23 cellular contexts compared by ENCODE assay signal in the genomic region with DNA sequence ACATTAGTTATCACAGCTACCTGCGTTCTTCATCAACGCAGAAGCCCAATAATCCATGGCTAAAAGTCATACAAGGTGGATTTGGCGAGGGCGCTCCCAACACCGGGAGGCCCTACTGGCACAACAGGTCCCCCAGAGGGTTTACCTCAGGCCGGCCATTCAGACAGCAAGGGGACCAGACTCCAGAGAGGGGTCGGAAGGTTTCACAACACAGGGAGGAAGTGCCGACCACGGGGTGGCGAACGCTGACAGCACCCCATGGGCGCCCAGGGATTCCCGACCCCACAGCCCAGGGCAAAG.
"Had no signal": no experiment of that assay in that cellular context is flagged by ENCODE, and none has a peak within 500 bp of the region (broad histone marks: within the 10 kb centered on the region; RNA-seq: fewer than 3 reads in every experiment).

No MANE protein-coding gene starts in this region.

- H3K4me1 ChIP-seq: foreskin keratinocyte, parathyroid adenoma, psoas muscle, right lobe of liver, spleen, testis, tibial nerve, upper lobe of right lung, vagina had no signal

- H3K27ac Mint-ChIP-seq: dendritic cell treated with granulocyte-macrophage colony-stimulating factor and Interleukin-4, amounts not matched to agents 40 ng/mL and 50 ng/mL, for 4 days; immature natural killer cell; naive thymus-derived CD4-positive, alpha-beta T cell; nephron progenitor cell; stimulated activated memory B cell treated with anti-CD40 and anti-IgM and Interleukin-4, amounts not matched to agents 10 μg/mL and 1 μg/mL and 100 μg/mL, for 72 hours; stimulated activated naive CD8-positive, alpha-beta T cell treated with anti-CD3 and anti-CD28 coated beads, Interleukin-15, Interleukin-2, amounts not matched to agents 100 ng/mL and 50 ng/mL, for 24 hours had no signal

- H3K9ac ChIP-seq: parathyroid adenoma had no signal

- H3K4me3 ChIP-seq: lung, psoas muscle, right lobe of liver, spleen, testis, tibial nerve, upper lobe of right lung, vagina had no signal

- H3K9me3 ChIP-seq: right lobe of liver, testis, vagina had no signal

- H3K4me1 Mint-ChIP-seq: naive thymus-derived CD4-positive, alpha-beta T cell; nephron progenitor cell; stimulated activated memory B cell treated with anti-CD40 and anti-IgM and Interleukin-4, amounts not matched to agents 10 μg/mL and 1 μg/mL and 100 μg/mL, for 72 hours had no signal

- H3K36me3 ChIP-seq: right lobe of liver, spleen, tibial nerve, upper lobe of right lung, vagina had no signal

- H3K27me3 Mint-ChIP-seq: stimulated activated memory B cell treated with anti-CD40 and anti-IgM and Interleukin-4, amounts not matched to agents 10 μg/mL and 1 μg/mL and 100 μg/mL, for 72 hours had no signal

- H3K27ac ChIP-seq: foreskin keratinocyte, parathyroid adenoma, psoas muscle, right lobe of liver, spleen, testis, tibial nerve, upper lobe of right lung, vagina had no signal

- H3K4me3 Mint-ChIP-seq: dendritic cell treated with granulocyte-macrophage colony-stimulating factor and Interleukin-4, amounts not matched to agents 40 ng/mL and 50 ng/mL, for 4 days; immature natural killer cell; nephron progenitor cell; stimulated activated memory B cell treated with anti-CD40 and anti-IgM and Interleukin-4, amounts not matched to agents 10 μg/mL and 1 μg/mL and 100 μg/mL, for 72 hours; stimulated activated naive CD8-positive, alpha-beta T cell treated with anti-CD3 and anti-CD28 coated beads, Interleukin-15, Interleukin-2, amounts not matched to agents 100 ng/mL and 50 ng/mL, for 24 hours had no signal

- ATAC-seq: foreskin keratinocyte, left colon, left ventricle myocardium superior had no signal

- DNase-seq: erythroblast; foreskin keratinocyte; immature natural killer cell; left colon; naive thymus-derived CD4-positive, alpha-beta T cell; nephron progenitor cell; retina; spleen; stimulated activated CD4-positive, alpha-beta T cell treated with anti-CD3 and anti-CD28 coated beads, Interleukin-15, amount 100 ng/mL, for 24 hours; stimulated activated CD4-positive, alpha-beta T cell treated with anti-CD3 and anti-CD28 coated beads, Interleukin-1b, Interleukin-23, amount 100 ng/mL, for 48 hours; stimulated activated CD4-positive, alpha-beta T cell treated with anti-CD3 and anti-CD28 coated beads, Interleukin-4, amount 100 ng/mL, for 24 hours; testis had no signal

- H3K27me3 ChIP-seq: foreskin keratinocyte, right lobe of liver, testis, tibial nerve, upper lobe of right lung, vagina had no signal

- H3K36me3 Mint-ChIP-seq: immature natural killer cell; stimulated activated memory B cell treated with anti-CD40 and anti-IgM and Interleukin-4, amounts not matched to agents 10 μg/mL and 1 μg/mL and 100 μg/mL, for 72 hours had no signal
